In genomic region chr10:127148066-127148932, GRCh38 we compare ENCODE assay signal across 12 cellular contexts. TPM values are rescaled to one million over a fixed set of nuclear protein-coding genes. Genes with fewer than 3 reads are reported as not detected.
A peak's percentile ranks its signal among the peaks of the same experiment; 100 is the strongest.
DNase-seq lines count a peak whose midpoint lies in the region; ATAC-seq and TF ChIP-seq lines count a peak whose summit lies in the region.
"Had no signal": no experiment of that assay in that cellular context is flagged by ENCODE, and none has a peak within 500 bp of the region (broad histone marks: within the 10 kb centered on the region; RNA-seq: fewer than 3 reads in every experiment).

No MANE protein-coding gene starts in this region.

- H3K4me3 ChIP-seq in neural progenitor cell (no peak overlapping the region), OCI-LY7 (ENCODE audit: low read depth, low read length, poor library complexity, severe bottlenecking) (no peak overlapping the region)
- H3K4me3 ChIP-seq: right atrium auricular region, stomach had no signal

- H3K9ac ChIP-seq in neural progenitor cell, result no peak overlapping the region

- H3K4me1 Mint-ChIP-seq in neural progenitor cell, result peaks cover 39% of the 10 kb centered on the region

- TF ChIP-seq CTCF in neural progenitor cell (IDR thresholded peaks at IDR 0.05) (no peak), OCI-LY7 (conservative IDR thresholded peaks at IDR 0.05; ENCODE audit: low read length) (no peak)

- H3K79me2 ChIP-seq in neural progenitor cell (ENCODE audit: low read depth), result no peaks in the 10 kb centered on the region
- H3K79me2 ChIP-seq in OCI-LY7 (ENCODE audit: insufficient read depth, low read depth, low read length), result no peaks in the 10 kb centered on the region

- no peaks in the 10 kb centered on the region for H3F3A ChIP-seq in neural progenitor cell (ENCODE audit: low read depth)

- no TSS peak for BruUV-seq in OCI-LY7 (replicated peaks; lab: Mats Ljungman, UMichigan)

- H3K27ac ChIP-seq in caudate nucleus (ENCODE audit: low read depth, low read length) (peak overlapping the region; percentile 84), neural progenitor cell (no peak overlapping the region), OCI-LY7 (ENCODE audit: low read depth, low read length, poor library complexity, severe bottlenecking) (no peak overlapping the region)
- H3K27ac ChIP-seq: right atrium auricular region, stomach had no signal

- DNase-seq in EL, result peak; percentile 89
- DNase-seq in NCI-H226, result peak; percentile 43
- DNase-seq in caudate nucleus (lab: John Stamatoyannopoulos, UW), result peak in 8 of 61 donors; percentile 10 to 47 (median 31)
- DNase-seq in neural progenitor cell (ENCODE audit: low spot score), result no peak
- no peak for DNase-seq in OCI-LY7 (ENCODE audit: low spot score)
- DNase-seq: activated CD4-positive, alpha-beta T cell treated with anti-CD3 and anti-CD28 coated beads for 1 hour; NCI-H2227 treated with DMSO at 0.1 percent for 48 hours; stomach had no signal

- ATAC-seq in GM21717 (IDR thresholded peaks at IDR 0.05; ENCODE audit: unreplicated experiment) (no peak), HG03439 (IDR thresholded peaks at IDR 0.05; ENCODE audit: unreplicated experiment) (no peak), HG03460 (IDR thresholded peaks at IDR 0.05; ENCODE audit: unreplicated experiment) (no peak)

- no peaks in the 10 kb centered on the region for H3K36me3 ChIP-seq in neural progenitor cell
- no peaks in the 10 kb centered on the region for H3K36me3 ChIP-seq in OCI-LY7 (ENCODE audit: insufficient read depth, low read length)
- H3K36me3 ChIP-seq: right atrium auricular region had no signal

- H3K9me2 ChIP-seq in OCI-LY7 (ENCODE audit: insufficient read depth, low read length), result no peaks in the 10 kb centered on the region

- no peaks in the 10 kb centered on the region for H3K27me3 ChIP-seq in neural progenitor cell
- H3K27me3 ChIP-seq: right atrium auricular region, stomach had no signal

- intact Hi-C loops in OCI-LY7 (cut with micrococcal nuclease; ENCODE audit: unreplicated experiment), result no loop called here

- H3K36me3 Mint-ChIP-seq in neural progenitor cell, result peaks cover 6% of the 10 kb centered on the region

- H3K4me3 Mint-ChIP-seq in neural progenitor cell, result no peak overlapping the region

- H3K27me3 Mint-ChIP-seq in neural progenitor cell (ENCODE audit: insufficient read depth, low read depth), result peaks cover 2% of the 10 kb centered on the region

- H2AFZ ChIP-seq in neural progenitor cell (replicated peaks) (no peak overlapping the region), OCI-LY7 (ENCODE audit: low read length) (no peak overlapping the region)

- H3K9me3 ChIP-seq in neural progenitor cell (ENCODE audit: low read depth) (no peaks in the 10 kb centered on the region), OCI-LY7 (ENCODE audit: low read length) (no peaks in the 10 kb centered on the region)
- H3K9me3 ChIP-seq: right atrium auricular region, stomach had no signal

- H4K20me1 ChIP-seq in neural progenitor cell (ENCODE audit: low read depth), result peaks cover 9% of the 10 kb centered on the region
- H4K20me1 ChIP-seq in OCI-LY7 (ENCODE audit: insufficient read depth, low read length), result no peaks in the 10 kb centered on the region

- POLR2A ChIA-PET in OCI-LY7 (lab: Charles Lee), result no interaction called here

- peak overlapping the region; percentile 72 for H3K27ac Mint-ChIP-seq in neural progenitor cell

- H3K4me2 ChIP-seq in neural progenitor cell (no peak overlapping the region), OCI-LY7 (ENCODE audit: low read length) (no peak overlapping the region)

- H3K9me3 Mint-ChIP-seq in neural progenitor cell, result peaks cover 8% of the 10 kb centered on the region

- H3K4me1 ChIP-seq in neural progenitor cell (no peaks in the 10 kb centered on the region), OCI-LY7 (ENCODE audit: insufficient read depth, low read length, poor library complexity, severe bottlenecking) (no peaks in the 10 kb centered on the region)
- H3K4me1 ChIP-seq: right atrium auricular region had no signal

- CTCF ChIA-PET in OCI-LY7 (lab: Charles Lee; ENCODE audit: unreplicated experiment), result no interaction called here

RNA-seq across cellular contexts. Expression of gene INSYN2A, which starts 48.1 kb away (rescaled TPM):
- total RNA-seq in neural progenitor cell (ENCODE audit: low replicate concordance), result not detected in 2 replicates
- total RNA-seq in OCI-LY7 (2014; rRNA removed; shearing (Covaris generic)), result not detected in 2 replicates
- not detected in 2 replicates for total RNA-seq in OCI-LY7 (2022)

Comparison
In these comparisons a context has a peak if more than half of its experiments do, and no peak if none do; other contexts are left out.
1. DNase-seq: peak in EL (single experiment) and NCI-H226 (single experiment); none in neural progenitor cell (single experiment) and OCI-LY7 (single experiment).